In genomic region chr9:128215491-128216404, GRCh38 we compare ENCODE assay signal across 11 cellular contexts. TPM values are rescaled to one million over a fixed set of nuclear protein-coding genes. Genes with fewer than 3 reads are reported as not detected.
DNase-seq lines count a peak whose midpoint lies in the region; ATAC-seq and TF ChIP-seq lines count a peak whose summit lies in the region.
"Had no signal": no experiment of that assay in that cellular context is flagged by ENCODE, and none has a peak within 500 bp of the region (broad histone marks: within the 10 kb centered on the region; RNA-seq: fewer than 3 reads in every experiment).

No MANE protein-coding gene starts in this region.

- peaks cover 6% of the 10 kb centered on the region for H3K4me1 Mint-ChIP-seq in endodermal cell
- peaks cover 42% of the 10 kb centered on the region for H3K4me1 Mint-ChIP-seq in nephron
- peaks cover 6% of the 10 kb centered on the region for H3K4me1 Mint-ChIP-seq in progenitor cell of endocrine pancreas (ENCODE audit: low read depth)
- peaks cover 11% of the 10 kb centered on the region in 2 donors for H3K4me1 Mint-ChIP-seq in effector memory CD8-positive, alpha-beta T cell (ENCODE audit: low read depth in 2 of 2)

- H3K4me1 ChIP-seq in A673 (ENCODE audit: insufficient read depth, low read length, poor library complexity, severe bottlenecking) (peaks cover 22% of the 10 kb centered on the region), endodermal cell (ENCODE audit: control insufficient read depth, insufficient read depth, low read length) (peaks cover 4% of the 10 kb centered on the region)

- H3K9me3 Mint-ChIP-seq in endodermal cell (no peaks in the 10 kb centered on the region), nephron (no peaks in the 10 kb centered on the region), progenitor cell of endocrine pancreas (ENCODE audit: low read depth) (no peaks in the 10 kb centered on the region)
- H3K9me3 Mint-ChIP-seq in effector memory CD8-positive, alpha-beta T cell = no peaks in the 10 kb centered on the region
- H3K9me3 Mint-ChIP-seq: CD14-positive monocyte had no signal

- WGBS in endodermal cell (ENCODE audit: insufficient coverage in 1 of 2, insufficient read length in 1 of 2), 2 experiments = 85 to 90% methylated on average over 3 to 10 of the region's 10 CpGs

- H3K36me3 Mint-ChIP-seq in endodermal cell (ENCODE audit: low read depth) (peaks cover 9% of the 10 kb centered on the region), nephron (ENCODE audit: low read depth) (peaks cover 19% of the 10 kb centered on the region), progenitor cell of endocrine pancreas (ENCODE audit: insufficient read depth) (no peaks in the 10 kb centered on the region)
- H3K36me3 Mint-ChIP-seq in effector memory CD8-positive, alpha-beta T cell (ENCODE audit: insufficient read depth) = no peaks in the 10 kb centered on the region
- H3K36me3 Mint-ChIP-seq: CD14-positive monocyte had no signal

- no peak for ATAC-seq in HG03439 (IDR thresholded peaks at IDR 0.05; ENCODE audit: unreplicated experiment)
- no peak for ATAC-seq in stimulated activated naive CD8-positive, alpha-beta T cell treated with anti-CD3 and anti-CD28 coated beads, Interleukin-15, Interleukin-2, amounts not matched to agents 100 U/mL and 50 U/mL, for 24 hours
- ATAC-seq in effector memory CD8-positive, alpha-beta T cell (replicated peaks) = no peak

- H3K9me3 ChIP-seq in A673 (ENCODE audit: low read depth, low read length, poor library complexity, severe bottlenecking) (no peaks in the 10 kb centered on the region), endodermal cell (ENCODE audit: control insufficient read depth, low read length) (no peaks in the 10 kb centered on the region)
- H3K9me3 ChIP-seq: neutrophil had no signal

- CTCF ChIA-PET in A673 (lab: Charles Lee) = no interaction called here

- no TSS peak for BruUV-seq in A673 (replicated peaks; lab: Mats Ljungman, UMichigan)

- H3K27ac Mint-ChIP-seq in endodermal cell (no peak overlapping the region), nephron (peak overlapping the region; percentile 75 to 94 (median 89)), progenitor cell of endocrine pancreas (no peak overlapping the region)
- H3K27ac Mint-ChIP-seq in effector memory CD8-positive, alpha-beta T cell = no peak overlapping the region

- no peak for TF ChIP-seq POLR2A in NB4 (IDR thresholded peaks at IDR 0.05; ENCODE audit: extremely low read depth, insufficient read length)

- DNase-seq in A673 (ENCODE audit: low spot score) (peak; percentile 67), NB4 (ENCODE audit: low read depth) (peak; percentile 80), endodermal cell (no peak), progenitor cell of endocrine pancreas (ENCODE audit: low spot score, unreplicated experiment) (no peak)
- no peak for DNase-seq in stimulated activated naive CD8-positive, alpha-beta T cell treated with anti-CD3 and anti-CD28 coated beads, Interleukin-15, Interleukin-2, amounts not matched to agents 100 U/mL and 50 U/mL, for 24 hours
- no peak for DNase-seq in effector memory CD8-positive, alpha-beta T cell
- DNase-seq: MM.1S had no signal

- H3K27me3 ChIP-seq in A673 (replicated peaks; ENCODE audit: insufficient read depth, low read depth, low read length, poor library complexity) (no peaks in the 10 kb centered on the region), endodermal cell (ENCODE audit: control insufficient read depth, insufficient read depth, low read length, poor library complexity, severe bottlenecking) (no peaks in the 10 kb centered on the region)

- H3K27ac ChIP-seq in A673 (ENCODE audit: low read depth, low read length, poor library complexity, severe bottlenecking) (peak overlapping the region; percentile 19), endodermal cell (ENCODE audit: low read depth, low read length) (peak overlapping the region; percentile 34)
- H3K27ac ChIP-seq: neutrophil had no signal

- TF ChIP-seq CTCF in A673 (conservative IDR thresholded peaks at IDR 0.05; ENCODE audit: low read depth, low read length) (no peak), NB4 (IDR thresholded peaks at IDR 0.05; ENCODE audit: low read depth, low read length) (no peak), endodermal cell (conservative IDR thresholded peaks at IDR 0.05) (no peak), nephron (IDR thresholded peaks at IDR 0.05; ENCODE audit: unreplicated experiment in 3 of 3) (no peak), progenitor cell of endocrine pancreas (IDR thresholded peaks at IDR 0.05; ENCODE audit: unreplicated experiment) (no peak)

- POLR2A ChIA-PET in A673 (lab: Charles Lee; ENCODE audit: low non-redundant PET) = no interaction called here

- peaks cover 2% of the 10 kb centered on the region for H3K27me3 Mint-ChIP-seq in endodermal cell (ENCODE audit: insufficient read depth)
- peaks cover 4% of the 10 kb centered on the region for H3K27me3 Mint-ChIP-seq in nephron (ENCODE audit: low read depth)
- peaks cover 3% of the 10 kb centered on the region for H3K27me3 Mint-ChIP-seq in progenitor cell of endocrine pancreas
- peaks cover 17 to 32% of the 10 kb centered on the region in 2 donors for H3K27me3 Mint-ChIP-seq in effector memory CD8-positive, alpha-beta T cell

- H3K9ac ChIP-seq in endodermal cell (ENCODE audit: extremely low read depth, low read length, poor library complexity, severe bottlenecking) = no peak overlapping the region

- H3K4me3 ChIP-seq in A673 (ENCODE audit: low read depth, low read length, poor library complexity, severe bottlenecking) (no peak overlapping the region), NB4 (ENCODE audit: low read depth, low read length) (no peak overlapping the region), endodermal cell (ENCODE audit: low read length) (no peak overlapping the region)

- intact Hi-C loops in A673 (cut with micrococcal nuclease; ENCODE audit: unreplicated experiment) = no loop called here

- H3K4me3 Mint-ChIP-seq in endodermal cell = no peak overlapping the region
- H3K4me3 Mint-ChIP-seq in nephron = peak overlapping the region in 1 of 3 experiments; percentile 39
- no peak overlapping the region for H3K4me3 Mint-ChIP-seq in progenitor cell of endocrine pancreas (ENCODE audit: low read depth)
- H3K4me3 Mint-ChIP-seq in effector memory CD8-positive, alpha-beta T cell = no peak overlapping the region
- H3K4me3 Mint-ChIP-seq: CD14-positive monocyte had no signal

- H3K36me3 ChIP-seq in A673 (ENCODE audit: insufficient read depth, low read length, poor library complexity, severe bottlenecking) = no peaks in the 10 kb centered on the region
- H3K36me3 ChIP-seq in endodermal cell (ENCODE audit: control insufficient read depth, insufficient read depth, low read length) = peaks cover 13% of the 10 kb centered on the region
- H3K36me3 ChIP-seq: neutrophil had no signal

RNA-seq across cellular contexts. Expression of gene DNM1, which starts 12.6 kb away (rescaled TPM):
- total RNA-seq in A673 (2021) = 7.6 and 11.8 TPM in 2 replicates
- 100 to 1,000 TPM in 1 of 2 donors, 10 to 100 TPM in 1; 55.8 to 147 TPM for total RNA-seq in endodermal cell
- polyA plus RNA-seq in endodermal cell (2013, experiment 1 of 2) = 78.9 TPM
- polyA plus RNA-seq in endodermal cell (2013, experiment 2 of 2) = 83.8 TPM
- 34.1 and 38.0 TPM in 2 replicates for total RNA-seq in progenitor cell of endocrine pancreas

RNA-seq across cellular contexts. Expression of gene CIZ1, which starts 24.4 kb away (rescaled TPM):
- total RNA-seq in A673 (2021) (158 and 161 TPM in 2 replicates), endodermal cell (100 to 1,000 TPM; 115 to 117 TPM), progenitor cell of endocrine pancreas (155 and 164 TPM in 2 replicates)
- 123 TPM for polyA plus RNA-seq in endodermal cell (2013, experiment 1 of 2)
- polyA plus RNA-seq in endodermal cell (2013, experiment 2 of 2) = 111 TPM

RNA-seq across cellular contexts. Expression of gene BBLN, which starts 55.7 kb away (rescaled TPM):
- total RNA-seq in A673 (2021) = 41.9 and 50.2 TPM in 2 replicates
- 10 to 100 TPM; 65.7 to 82.1 TPM for total RNA-seq in endodermal cell
- 105 TPM for polyA plus RNA-seq in endodermal cell (2013, experiment 1 of 2)
- 99.0 TPM for polyA plus RNA-seq in endodermal cell (2013, experiment 2 of 2)
- total RNA-seq in progenitor cell of endocrine pancreas = 57.3 and 62.5 TPM in 2 replicates

Comparison
In these comparisons a context has a peak if more than half of its experiments do, and no peak if none do; other contexts are left out.
1. DNase-seq: peak in A673 (single experiment) and NB4 (single experiment); none in endodermal cell (single experiment), stimulated activated naive CD8-positive, alpha-beta T cell treated with anti-CD3 and anti-CD28 coated beads, Interleukin-15, Interleukin-2, amounts not matched to agents 100 U/mL and 50 U/mL, for 24 hours (single experiment), progenitor cell of endocrine pancreas (single experiment) and effector memory CD8-positive, alpha-beta T cell (0 of 3).
2. H3K27ac Mint-ChIP-seq: peak in nephron (3 of 3); none in endodermal cell (single experiment), progenitor cell of endocrine pancreas (single experiment) and effector memory CD8-positive, alpha-beta T cell (0 of 2).